ENCODE assay signal across 1 cellular context in the genomic region with DNA sequence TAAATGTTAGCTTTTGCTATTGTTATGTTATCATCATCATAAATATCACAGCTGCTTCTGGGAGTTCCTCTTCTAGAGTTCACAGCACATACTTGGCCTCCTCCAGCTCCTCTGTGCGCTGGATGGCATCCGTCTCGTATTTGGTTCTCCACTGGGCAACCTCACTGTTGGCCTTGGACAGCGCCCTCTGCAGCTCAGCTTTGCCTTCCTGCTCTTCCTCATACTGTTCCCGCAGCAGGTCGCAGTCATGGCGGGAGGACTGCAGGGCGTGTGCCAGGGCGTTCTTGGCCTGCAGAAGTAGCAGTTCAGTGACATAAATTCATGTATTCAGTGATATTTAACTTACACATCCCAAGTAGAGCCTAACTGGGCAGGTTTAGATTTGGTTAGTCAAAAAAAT.
TF ChIP-seq lines count a peak whose summit lies in the region.

No MANE protein-coding gene starts in this region.

TF ChIP-seq in GM23338, 12 proteins besides CTCF, POLR2A, EP300 and RAD21 (continued from another document):
- TF ChIP-seq, protein P1, sequence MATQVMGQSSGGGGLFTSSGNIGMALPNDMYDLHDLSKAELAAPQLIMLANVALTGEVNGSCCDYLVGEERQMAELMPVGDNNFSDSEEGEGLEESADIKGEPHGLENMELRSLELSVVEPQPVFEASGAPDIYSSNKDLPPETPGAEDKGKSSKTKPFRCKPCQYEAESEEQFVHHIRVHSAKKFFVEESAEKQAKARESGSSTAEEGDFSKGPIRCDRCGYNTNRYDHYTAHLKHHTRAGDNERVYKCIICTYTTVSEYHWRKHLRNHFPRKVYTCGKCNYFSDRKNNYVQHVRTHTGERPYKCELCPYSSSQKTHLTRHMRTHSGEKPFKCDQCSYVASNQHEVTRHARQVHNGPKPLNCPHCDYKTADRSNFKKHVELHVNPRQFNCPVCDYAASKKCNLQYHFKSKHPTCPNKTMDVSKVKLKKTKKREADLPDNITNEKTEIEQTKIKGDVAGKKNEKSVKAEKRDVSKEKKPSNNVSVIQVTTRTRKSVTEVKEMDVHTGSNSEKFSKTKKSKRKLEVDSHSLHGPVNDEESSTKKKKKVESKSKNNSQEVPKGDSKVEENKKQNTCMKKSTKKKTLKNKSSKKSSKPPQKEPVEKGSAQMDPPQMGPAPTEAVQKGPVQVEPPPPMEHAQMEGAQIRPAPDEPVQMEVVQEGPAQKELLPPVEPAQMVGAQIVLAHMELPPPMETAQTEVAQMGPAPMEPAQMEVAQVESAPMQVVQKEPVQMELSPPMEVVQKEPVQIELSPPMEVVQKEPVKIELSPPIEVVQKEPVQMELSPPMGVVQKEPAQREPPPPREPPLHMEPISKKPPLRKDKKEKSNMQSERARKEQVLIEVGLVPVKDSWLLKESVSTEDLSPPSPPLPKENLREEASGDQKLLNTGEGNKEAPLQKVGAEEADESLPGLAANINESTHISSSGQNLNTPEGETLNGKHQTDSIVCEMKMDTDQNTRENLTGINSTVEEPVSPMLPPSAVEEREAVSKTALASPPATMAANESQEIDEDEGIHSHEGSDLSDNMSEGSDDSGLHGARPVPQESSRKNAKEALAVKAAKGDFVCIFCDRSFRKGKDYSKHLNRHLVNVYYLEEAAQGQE (IDR thresholded peaks at IDR 0.05; ENCODE audit: unreplicated experiment) = no peak
- TF ChIP-seq EZH2 (IDR thresholded peaks at IDR 0.05; ENCODE audit: low read depth, unreplicated experiment) = no peak
- no peak for TF ChIP-seq JUNB (IDR thresholded peaks at IDR 0.05; ENCODE audit: unreplicated experiment)
- TF ChIP-seq, protein P2, sequence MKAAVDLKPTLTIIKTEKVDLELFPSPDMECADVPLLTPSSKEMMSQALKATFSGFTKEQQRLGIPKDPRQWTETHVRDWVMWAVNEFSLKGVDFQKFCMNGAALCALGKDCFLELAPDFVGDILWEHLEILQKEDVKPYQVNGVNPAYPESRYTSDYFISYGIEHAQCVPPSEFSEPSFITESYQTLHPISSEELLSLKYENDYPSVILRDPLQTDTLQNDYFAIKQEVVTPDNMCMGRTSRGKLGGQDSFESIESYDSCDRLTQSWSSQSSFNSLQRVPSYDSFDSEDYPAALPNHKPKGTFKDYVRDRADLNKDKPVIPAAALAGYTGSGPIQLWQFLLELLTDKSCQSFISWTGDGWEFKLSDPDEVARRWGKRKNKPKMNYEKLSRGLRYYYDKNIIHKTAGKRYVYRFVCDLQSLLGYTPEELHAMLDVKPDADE (IDR thresholded peaks at IDR 0.05) = no peak
- TF ChIP-seq, protein P3, sequence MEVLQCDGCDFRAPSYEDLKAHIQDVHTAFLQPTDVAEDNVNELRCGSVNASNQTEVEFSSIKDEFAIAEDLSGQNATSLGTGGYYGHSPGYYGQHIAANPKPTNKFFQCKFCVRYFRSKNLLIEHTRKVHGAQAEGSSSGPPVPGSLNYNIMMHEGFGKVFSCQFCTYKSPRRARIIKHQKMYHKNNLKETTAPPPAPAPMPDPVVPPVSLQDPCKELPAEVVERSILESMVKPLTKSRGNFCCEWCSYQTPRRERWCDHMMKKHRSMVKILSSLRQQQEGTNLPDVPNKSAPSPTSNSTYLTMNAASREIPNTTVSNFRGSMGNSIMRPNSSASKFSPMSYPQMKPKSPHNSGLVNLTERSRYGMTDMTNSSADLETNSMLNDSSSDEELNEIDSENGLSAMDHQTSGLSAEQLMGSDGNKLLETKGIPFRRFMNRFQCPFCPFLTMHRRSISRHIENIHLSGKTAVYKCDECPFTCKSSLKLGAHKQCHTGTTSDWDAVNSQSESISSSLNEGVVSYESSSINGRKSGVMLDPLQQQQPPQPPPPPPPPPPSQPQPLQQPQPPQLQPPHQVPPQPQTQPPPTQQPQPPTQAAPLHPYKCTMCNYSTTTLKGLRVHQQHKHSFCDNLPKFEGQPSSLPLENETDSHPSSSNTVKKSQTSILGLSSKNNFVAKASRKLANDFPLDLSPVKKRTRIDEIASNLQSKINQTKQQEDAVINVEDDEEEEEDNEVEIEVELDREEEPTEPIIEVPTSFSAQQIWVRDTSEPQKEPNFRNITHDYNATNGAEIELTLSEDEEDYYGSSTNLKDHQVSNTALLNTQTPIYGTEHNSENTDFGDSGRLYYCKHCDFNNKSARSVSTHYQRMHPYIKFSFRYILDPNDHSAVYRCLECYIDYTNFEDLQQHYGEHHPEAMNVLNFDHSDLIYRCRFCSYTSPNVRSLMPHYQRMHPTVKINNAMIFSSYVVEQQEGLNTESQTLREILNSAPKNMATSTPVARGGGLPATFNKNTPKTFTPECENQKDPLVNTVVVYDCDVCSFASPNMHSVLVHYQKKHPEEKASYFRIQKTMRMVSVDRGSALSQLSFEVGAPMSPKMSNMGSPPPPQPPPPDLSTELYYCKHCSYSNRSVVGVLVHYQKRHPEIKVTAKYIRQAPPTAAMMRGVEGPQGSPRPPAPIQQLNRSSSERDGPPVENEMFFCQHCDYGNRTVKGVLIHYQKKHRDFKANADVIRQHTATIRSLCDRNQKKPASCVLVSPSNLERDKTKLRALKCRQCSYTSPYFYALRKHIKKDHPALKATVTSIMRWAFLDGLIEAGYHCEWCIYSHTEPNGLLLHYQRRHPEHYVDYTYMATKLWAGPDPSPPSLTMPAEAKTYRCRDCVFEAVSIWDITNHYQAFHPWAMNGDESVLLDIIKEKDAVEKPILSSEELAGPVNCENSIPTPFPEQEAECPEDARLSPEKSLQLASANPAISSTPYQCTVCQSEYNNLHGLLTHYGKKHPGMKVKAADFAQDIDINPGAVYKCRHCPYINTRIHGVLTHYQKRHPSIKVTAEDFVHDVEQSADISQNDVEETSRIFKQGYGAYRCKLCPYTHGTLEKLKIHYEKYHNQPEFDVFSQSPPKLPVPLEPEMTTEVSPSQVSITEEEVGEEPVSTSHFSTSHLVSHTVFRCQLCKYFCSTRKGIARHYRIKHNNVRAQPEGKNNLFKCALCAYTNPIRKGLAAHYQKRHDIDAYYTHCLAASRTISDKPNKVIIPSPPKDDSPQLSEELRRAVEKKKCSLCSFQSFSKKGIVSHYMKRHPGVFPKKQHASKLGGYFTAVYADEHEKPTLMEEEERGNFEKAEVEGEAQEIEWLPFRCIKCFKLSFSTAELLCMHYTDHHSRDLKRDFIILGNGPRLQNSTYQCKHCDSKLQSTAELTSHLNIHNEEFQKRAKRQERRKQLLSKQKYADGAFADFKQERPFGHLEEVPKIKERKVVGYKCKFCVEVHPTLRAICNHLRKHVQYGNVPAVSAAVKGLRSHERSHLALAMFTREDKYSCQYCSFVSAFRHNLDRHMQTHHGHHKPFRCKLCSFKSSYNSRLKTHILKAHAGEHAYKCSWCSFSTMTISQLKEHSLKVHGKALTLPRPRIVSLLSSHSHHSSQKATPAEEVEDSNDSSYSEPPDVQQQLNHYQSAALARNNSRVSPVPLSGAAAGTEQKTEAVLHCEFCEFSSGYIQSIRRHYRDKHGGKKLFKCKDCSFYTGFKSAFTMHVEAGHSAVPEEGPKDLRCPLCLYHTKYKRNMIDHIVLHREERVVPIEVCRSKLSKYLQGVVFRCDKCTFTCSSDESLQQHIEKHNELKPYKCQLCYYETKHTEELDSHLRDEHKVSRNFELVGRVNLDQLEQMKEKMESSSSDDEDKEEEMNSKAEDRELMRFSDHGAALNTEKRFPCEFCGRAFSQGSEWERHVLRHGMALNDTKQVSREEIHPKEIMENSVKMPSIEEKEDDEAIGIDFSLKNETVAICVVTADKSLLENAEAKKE (CRISPR knock-in tag; IDR thresholded peaks at IDR 0.05) = no peak
- TF ChIP-seq EZH2phosphoT487 (IDR thresholded peaks at IDR 0.05; ENCODE audit: unreplicated experiment) = no peak
